23 cellular contexts compared by ENCODE assay signal in genomic region chr1:28936528-28936927, GRCh38. TPM values are rescaled to one million over a fixed set of nuclear protein-coding genes. Genes with fewer than 3 reads are reported as not detected.
DNase-seq lines count a peak whose midpoint lies in the region; ATAC-seq and TF ChIP-seq lines count a peak whose summit lies in the region.
"Had no signal": no experiment of that assay in that cellular context is flagged by ENCODE, and none has a peak within 500 bp of the region (broad histone marks: within the 10 kb centered on the region; RNA-seq: fewer than 3 reads in every experiment).

No MANE protein-coding gene starts in this region.

- H3K27me3 ChIP-seq in CD4-positive, alpha-beta T cell (ENCODE audit: control insufficient read depth, insufficient read depth, low read length): no peaks in the 10 kb centered on the region
- H3K27me3 ChIP-seq in naive thymus-derived CD4-positive, alpha-beta T cell (ENCODE audit: control insufficient read depth in 2 of 2, insufficient read depth in 2 of 2, low read length in 2 of 2): no peaks in the 10 kb centered on the region
- H3K27me3 ChIP-seq: BE2C; BLaER1 treated with 17β-estradiol and CSF1 and Interleukin-3, amounts not matched to agents 10 nM and 100 nM had no signal

- H3K36me3 ChIP-seq in HEK293 (ENCODE audit: control insufficient read depth in 2 of 2, insufficient read depth in 1 of 2, low read length in 2 of 2): no peaks in the 10 kb centered on the region
- H3K36me3 ChIP-seq in naive thymus-derived CD4-positive, alpha-beta T cell (ENCODE audit: control insufficient read depth in 2 of 3, insufficient read depth in 3 of 3, low read length in 3 of 3): no peaks in the 10 kb centered on the region
- H3K36me3 ChIP-seq: BE2C, HAP-1 had no signal

- POLR2A ChIA-PET in CD4-positive, alpha-beta T cell (lab: Charles Lee): interaction anchor here (1.4 to 1.8 kb wide), 3 partner anchors 10 to 54 kb away, joined by 3 to 11 read pairs (median 6); partner anchors contain the start of gene EPB41
- POLR2A ChIA-PET in HEK293 (lab: Yijun Ruan, JAX): interaction anchor here (0.7 kb wide), 1 partner anchor 11 kb away, joined by 4 read pairs; no protein-coding TSS in a partner anchor
- POLR2A ChIA-PET in naive thymus-derived CD4-positive, alpha-beta T cell (lab: Charles Lee): no interaction called here

- H3K4me3 ChIP-seq in HEK293 (ENCODE audit: low read depth, low read length): no peak overlapping the region
- no peak overlapping the region for H3K4me3 ChIP-seq in naive thymus-derived CD4-positive, alpha-beta T cell (ENCODE audit: low read length)
- H3K4me3 ChIP-seq: A549; BLaER1 treated with 17β-estradiol and CSF1 and Interleukin-3, amounts not matched to agents 10 nM and 100 nM; GM12878; HAP-1 had no signal

- peaks cover 3% of the 10 kb centered on the region; the same call in 1 of the 2 replicates for H3K4me1 ChIP-seq in HEK293 (ENCODE audit: control insufficient read depth, insufficient read depth, low read length)
- peaks cover 44 to 54% of the 10 kb centered on the region in 2 donors for H3K4me1 ChIP-seq in naive thymus-derived CD4-positive, alpha-beta T cell (ENCODE audit: control insufficient read depth in 2 of 2, insufficient read depth in 2 of 2, low read length in 2 of 2)
- H3K4me1 ChIP-seq: A549; BE2C; BLaER1 treated with 17β-estradiol and CSF1 and Interleukin-3, amounts not matched to agents 10 nM and 100 nM; HAP-1 had no signal

- intact Hi-C loops in CD4-positive, alpha-beta T cell (cut with DNase I, micrococcal nuclease): no loop called here
- intact Hi-C loops in naive thymus-derived CD4-positive, alpha-beta T cell (cut with micrococcal nuclease): loop anchor here in 1 of 2 donors (1.0 to 2.0 kb wide), 2 partner anchors 8 to 14 kb away; no protein-coding TSS in a partner anchor

- no peak for TF ChIP-seq CTCF in CD4-positive, alpha-beta T cell (IDR thresholded peaks at IDR 0.05)
- no peak for TF ChIP-seq CTCF in HEK293 (tag by site-specific recombination; IDR thresholded peaks at IDR 0.05)

- H3K36me3 Mint-ChIP-seq in activated T-cell treated with anti-CD3 and anti-CD28 coated beads, Interleukin-2, amount 50 U/mL, for 24 hours (ENCODE audit: low read depth): peaks cover 24% of the 10 kb centered on the region
- peaks cover 22% of the 10 kb centered on the region for H3K36me3 Mint-ChIP-seq in CD4-positive, alpha-beta T cell (ENCODE audit: low read depth)
- H3K36me3 Mint-ChIP-seq in naive thymus-derived CD4-positive, alpha-beta T cell: peaks cover 0 to 38% (median 10%) of the 10 kb centered on the region in 5 donors

- no peak overlapping the region for H3K4me3 Mint-ChIP-seq in activated T-cell treated with anti-CD3 and anti-CD28 coated beads, Interleukin-2, amount 50 U/mL, for 24 hours
- peak overlapping the region; percentile 30 for H3K4me3 Mint-ChIP-seq in CD4-positive, alpha-beta T cell
- peak overlapping the region in 6 of 10 donors; percentile 12 to 77 (median 50) for H3K4me3 Mint-ChIP-seq in naive thymus-derived CD4-positive, alpha-beta T cell
- H3K4me3 Mint-ChIP-seq: CD14-positive monocyte had no signal

- H3K27ac ChIP-seq in CD4-positive, alpha-beta T cell (ENCODE audit: low read depth, low read length): no peak overlapping the region
- H3K27ac ChIP-seq in HEK293 (ENCODE audit: extremely low read depth, low read depth, low read length): no peak overlapping the region
- H3K27ac ChIP-seq in naive thymus-derived CD4-positive, alpha-beta T cell (ENCODE audit: low read depth, low read length): no peak overlapping the region
- H3K27ac ChIP-seq: A549; BLaER1 treated with 17β-estradiol and CSF1 and Interleukin-3, amounts not matched to agents 10 nM and 100 nM had no signal

- CTCF ChIA-PET in CD4-positive, alpha-beta T cell (lab: Charles Lee): interaction anchor here (1.1 to 1.7 kb wide), 2 partner anchors 15 to 52 kb away, joined by 3 to 4 read pairs; no protein-coding TSS in a partner anchor
- CTCF ChIA-PET in HEK293 (lab: Yijun Ruan, JAX): no interaction called here
- CTCF ChIA-PET in naive thymus-derived CD4-positive, alpha-beta T cell (lab: Charles Lee): interaction anchor here (1.8 kb wide), 1 partner anchor 10 kb away, joined by 6 read pairs; no protein-coding TSS in a partner anchor

- DNase-seq in activated T-cell treated with anti-CD3 and anti-CD28 coated beads, Interleukin-2, amount 50 U/mL, for 24 hours: no peak
- DNase-seq in activated T-cell treated with anti-CD3 and anti-CD28 coated beads for 4 hours (no peak), medulla oblongata (ENCODE audit: extremely low spot score) (no peak)
- DNase-seq in CD4-positive, alpha-beta T cell: no peak
- DNase-seq in naive thymus-derived CD4-positive, alpha-beta T cell: no peak
- DNase-seq: 8988T; ACHN; AML-193; BE2C; CD8-positive, alpha-beta memory T cell; DMS 273 treated with DMSO at 0.1 percent for 48 hours; DMS79; EL; GDM1; GOT3 had no signal

- peaks cover 79% of the 10 kb centered on the region for H3K4me1 Mint-ChIP-seq in activated T-cell treated with anti-CD3 and anti-CD28 coated beads, Interleukin-2, amount 50 U/mL, for 24 hours (ENCODE audit: low read depth)
- H3K4me1 Mint-ChIP-seq in CD4-positive, alpha-beta T cell (ENCODE audit: low read depth): peaks cover 89% of the 10 kb centered on the region
- peaks cover 48 to 92% (median 85%) of the 10 kb centered on the region in 7 donors for H3K4me1 Mint-ChIP-seq in naive thymus-derived CD4-positive, alpha-beta T cell
- H3K4me1 Mint-ChIP-seq: CD14-positive monocyte had no signal

- H3K27me3 Mint-ChIP-seq in activated T-cell treated with anti-CD3 and anti-CD28 coated beads, Interleukin-2, amount 50 U/mL, for 24 hours: no peaks in the 10 kb centered on the region
- H3K27me3 Mint-ChIP-seq in CD4-positive, alpha-beta T cell: no peaks in the 10 kb centered on the region
- H3K27me3 Mint-ChIP-seq in naive thymus-derived CD4-positive, alpha-beta T cell: no peaks in the 10 kb centered on the region
- H3K27me3 Mint-ChIP-seq: CD8-positive, alpha-beta memory T cell had no signal

- H3K9me3 ChIP-seq in CD4-positive, alpha-beta T cell (ENCODE audit: control insufficient read depth, low read length): no peaks in the 10 kb centered on the region
- H3K9me3 ChIP-seq in HEK293 (ENCODE audit: control insufficient read depth, insufficient read depth, low read depth, low read length): no peaks in the 10 kb centered on the region
- H3K9me3 ChIP-seq in naive thymus-derived CD4-positive, alpha-beta T cell (ENCODE audit: control insufficient read depth in 2 of 3, low read length in 3 of 3): no peaks in the 10 kb centered on the region
- H3K9me3 ChIP-seq: A549, BE2C, HAP-1 had no signal

- peak overlapping the region; percentile 26 for H3K27ac Mint-ChIP-seq in activated T-cell treated with anti-CD3 and anti-CD28 coated beads, Interleukin-2, amount 50 U/mL, for 24 hours
- peak overlapping the region; percentile 38 for H3K27ac Mint-ChIP-seq in CD4-positive, alpha-beta T cell
- peak overlapping the region in 1 of 9 donors; percentile 33 for H3K27ac Mint-ChIP-seq in naive thymus-derived CD4-positive, alpha-beta T cell
- H3K27ac Mint-ChIP-seq: CD14-positive monocyte had no signal

- ATAC-seq in CD4-positive, alpha-beta T cell (ENCODE audit: poor library complexity): no peak
- no peak for ATAC-seq in naive thymus-derived CD4-positive, alpha-beta T cell
- ATAC-seq in GM18870 (IDR thresholded peaks at IDR 0.05; ENCODE audit: unreplicated experiment): no peak
- no peak for ATAC-seq in HG02970 (IDR thresholded peaks at IDR 0.05; ENCODE audit: low FRiP score, unreplicated experiment)
- ATAC-seq: A549, GM12878 had no signal

- peaks cover 5% of the 10 kb centered on the region for H3K9me3 Mint-ChIP-seq in activated T-cell treated with anti-CD3 and anti-CD28 coated beads, Interleukin-2, amount 50 U/mL, for 24 hours
- H3K9me3 Mint-ChIP-seq in CD4-positive, alpha-beta T cell: no peaks in the 10 kb centered on the region
- peaks cover 0 to 4% (median 0%) of the 10 kb centered on the region in 11 donors for H3K9me3 Mint-ChIP-seq in naive thymus-derived CD4-positive, alpha-beta T cell

TF ChIP-seq in HEK293, 187 proteins besides CTCF, POLR2A, EP300 and RAD21 (continues in another document):
- TF ChIP-seq ZNF571 (tag by site-specific recombination; IDR thresholded peaks at IDR 0.05): no peak
- TF ChIP-seq MZF1 (tag by site-specific recombination; IDR thresholded peaks at IDR 0.05; ENCODE audit: borderline replicate concordance): peak; percentile 22; the same call in 1 of the 2 replicates
- no peak for TF ChIP-seq ZBTB21 (tag by site-specific recombination; IDR thresholded peaks at IDR 0.05)
- no peak for TF ChIP-seq TSHZ1 (tag by site-specific recombination; IDR thresholded peaks at IDR 0.05; ENCODE audit: borderline replicate concordance)
- no peak for TF ChIP-seq ZNF121 (tag by site-specific recombination; IDR thresholded peaks at IDR 0.05)
- no peak for TF ChIP-seq ZNF202 (tag by site-specific recombination; IDR thresholded peaks at IDR 0.05; ENCODE audit: borderline replicate concordance)
- TF ChIP-seq ZNF175 (tag by site-specific recombination; IDR thresholded peaks at IDR 0.05): no peak
- no peak for TF ChIP-seq ZNF510 (tag by site-specific recombination; IDR thresholded peaks at IDR 0.05; ENCODE audit: insufficient replicate concordance)
- no peak for TF ChIP-seq ZNF837 (tag by site-specific recombination; IDR thresholded peaks at IDR 0.05)

RNA-seq across cellular contexts. Expression of gene EPB41, which starts 22.2 kb away (rescaled TPM):
- 100 to 1,000 TPM; 138 to 145 TPM for total RNA-seq in CD4-positive, alpha-beta T cell
- total RNA-seq in naive thymus-derived CD4-positive, alpha-beta T cell: 100 to 1,000 TPM; 150 to 325 (median 175) TPM
- polyA plus RNA-seq in naive thymus-derived CD4-positive, alpha-beta T cell: 100 to 1,000 TPM; 115 to 134 TPM
